ENCODE assay signal across 13 cellular contexts in genomic region chr14:87014854-87015253, GRCh38.
A peak's percentile ranks its signal among the peaks of the same experiment; 100 is the strongest.
DNase-seq lines count a peak whose midpoint lies in the region; ATAC-seq and TF ChIP-seq lines count a peak whose summit lies in the region.
"Had no signal": no experiment of that assay in that cellular context is flagged by ENCODE, and none has a peak within 500 bp of the region (broad histone marks: within the 10 kb centered on the region; RNA-seq: fewer than 3 reads in every experiment).

No MANE protein-coding gene starts in this region.

- H3K36me3 Mint-ChIP-seq in HFFc6 (ENCODE audit: low read depth): no peaks in the 10 kb centered on the region
- H3K36me3 Mint-ChIP-seq: CD14-positive monocyte had no signal

- no peak overlapping the region for H3K4me3 ChIP-seq in Panc1 (ENCODE audit: low read depth in 2 of 2, low read length in 2 of 2)
- H3K4me3 ChIP-seq in colonic mucosa: no peak overlapping the region
- H3K4me3 ChIP-seq in psoas muscle: no peak overlapping the region
- H3K4me3 ChIP-seq: GM12878 had no signal

- intact Hi-C loops in Panc1 (cut with micrococcal nuclease; ENCODE audit: unreplicated experiment) (no loop called here), colonic mucosa (cut with DNase I) (no loop called here), psoas muscle (cut with DNase I) (no loop called here)

- no peak overlapping the region for H3K4me3 Mint-ChIP-seq in HFFc6
- H3K4me3 Mint-ChIP-seq: activated naive CD4-positive, alpha-beta T cell treated with anti-CD3 and anti-CD28 coated beads for 36 hours; CD14-positive monocyte had no signal

- no peak overlapping the region for H3K27ac ChIP-seq in Panc1 (ENCODE audit: low read length)
- H3K27ac ChIP-seq in colonic mucosa: no peak overlapping the region
- H3K27ac ChIP-seq in psoas muscle: no peak overlapping the region
- H3K27ac ChIP-seq: brain microvascular endothelial cell had no signal

- DNase-seq in COLO829 (ENCODE audit: low spot score): peak; percentile 5
- DNase-seq in HFFc6: no peak
- no peak for DNase-seq in Panc1 (ENCODE audit: low read depth, low spot score)
- peak; percentile 6 for DNase-seq in glomerular visceral epithelial cell (ENCODE audit: extremely low spot score)
- no peak for DNase-seq in colonic mucosa
- no peak for DNase-seq in psoas muscle
- DNase-seq: activated CD8-positive, alpha-beta memory T cell treated with anti-CD3 and anti-CD28 coated beads, Interleukin-2, amount 50 U/mL, for 48 hours; activated naive CD4-positive, alpha-beta T cell treated with anti-CD3 and anti-CD28 coated beads for 36 hours; brain microvascular endothelial cell; left ventricle myocardium superior had no signal

- H3K9ac ChIP-seq in colonic mucosa (ENCODE audit: low read depth in 2 of 2, low read length in 2 of 2): no peak overlapping the region

- no peaks in the 10 kb centered on the region for H3K27me3 ChIP-seq in Panc1 (ENCODE audit: control insufficient read depth, insufficient read depth, low read length)
- H3K27me3 ChIP-seq in colonic mucosa: no peaks in the 10 kb centered on the region
- no peaks in the 10 kb centered on the region for H3K27me3 ChIP-seq in psoas muscle (ENCODE audit: insufficient read depth in 3 of 3, low read length in 2 of 3)
- H3K27me3 ChIP-seq: brain microvascular endothelial cell had no signal

- BruUV-seq in Panc1 (replicated peaks; lab: Mats Ljungman, UMichigan): no TSS peak

- POLR2A ChIA-PET in Panc1 (lab: Charles Lee): no interaction called here

- H3K4me1 ChIP-seq in Panc1 (ENCODE audit: control insufficient read depth, insufficient read depth, low read length) (no peaks in the 10 kb centered on the region), colonic mucosa (no peaks in the 10 kb centered on the region), psoas muscle (no peaks in the 10 kb centered on the region)

- 74 to 76% (median 75%) methylated on average over 3 of the region's 3 CpGs for WGBS in psoas muscle, 3 donors

- no peaks in the 10 kb centered on the region for H3K27me3 Mint-ChIP-seq in HFFc6 (ENCODE audit: insufficient read depth)

- H3K36me3 ChIP-seq in Panc1 (ENCODE audit: control insufficient read depth, insufficient read depth, low read length): no peaks in the 10 kb centered on the region
- H3K36me3 ChIP-seq in colonic mucosa: no peaks in the 10 kb centered on the region
- no peaks in the 10 kb centered on the region for H3K36me3 ChIP-seq in psoas muscle (ENCODE audit: insufficient read depth in 1 of 2, low read depth in 1 of 2)
- H3K36me3 ChIP-seq: brain microvascular endothelial cell had no signal

- ATAC-seq in Panc1: no peak
- ATAC-seq in HG02885 (IDR thresholded peaks at IDR 0.05; ENCODE audit: poor library complexity, unreplicated experiment): no peak
- no peak for ATAC-seq in psoas muscle
- ATAC-seq: GM12878, left ventricle myocardium superior had no signal

- CTCF ChIA-PET in Panc1 (lab: Charles Lee): no interaction called here

- H3K27ac Mint-ChIP-seq in HFFc6: no peak overlapping the region
- H3K27ac Mint-ChIP-seq: activated naive CD4-positive, alpha-beta T cell treated with anti-CD3 and anti-CD28 coated beads for 36 hours; CD14-positive monocyte had no signal

- H3K9me3 ChIP-seq in Panc1 (ENCODE audit: control insufficient read depth, insufficient read depth, low read depth, low read length) (no peaks in the 10 kb centered on the region), colonic mucosa (no peaks in the 10 kb centered on the region), psoas muscle (no peaks in the 10 kb centered on the region)

- peak; percentile 24; the same call in 1 of the 2 replicates for TF ChIP-seq CTCF in HFFc6 (IDR thresholded peaks at IDR 0.05)
- TF ChIP-seq CTCF in Panc1 (IDR thresholded peaks at IDR 0.05): peak; percentile 21; the same call in 1 of the 2 replicates
- TF ChIP-seq CTCF in colonic mucosa (IDR thresholded peaks at IDR 0.05): no peak
- TF ChIP-seq CTCF in psoas muscle (IDR thresholded peaks at IDR 0.05): no peak

- no peaks in the 10 kb centered on the region; the same call in 1 of the 2 replicates for H3K9me3 Mint-ChIP-seq in HFFc6

- in situ Hi-C loops in Panc1 (cut with HindIII; ENCODE audit: low pct_unique_long_range_greater_than_20kb, low sequenced_read_pairs): no loop called here

- H3K4me1 Mint-ChIP-seq in HFFc6 (ENCODE audit: low read depth): peaks cover 7% of the 10 kb centered on the region
- H3K4me1 Mint-ChIP-seq: CD14-positive monocyte had no signal

Comparison
In these comparisons a context has a peak if more than half of its experiments do, and no peak if none do; other contexts are left out.
1. DNase-seq: peak in COLO829 (single experiment) and glomerular visceral epithelial cell (single experiment); none in HFFc6 (single experiment), Panc1 (single experiment), colonic mucosa (single experiment) and psoas muscle (0 of 2).
2. CTCF ChIP-seq: peak in HFFc6 (single experiment) and Panc1 (single experiment); none in colonic mucosa (single experiment) and psoas muscle (single experiment).